ENCODE assay signal across 24 cellular contexts in the genomic region with DNA sequence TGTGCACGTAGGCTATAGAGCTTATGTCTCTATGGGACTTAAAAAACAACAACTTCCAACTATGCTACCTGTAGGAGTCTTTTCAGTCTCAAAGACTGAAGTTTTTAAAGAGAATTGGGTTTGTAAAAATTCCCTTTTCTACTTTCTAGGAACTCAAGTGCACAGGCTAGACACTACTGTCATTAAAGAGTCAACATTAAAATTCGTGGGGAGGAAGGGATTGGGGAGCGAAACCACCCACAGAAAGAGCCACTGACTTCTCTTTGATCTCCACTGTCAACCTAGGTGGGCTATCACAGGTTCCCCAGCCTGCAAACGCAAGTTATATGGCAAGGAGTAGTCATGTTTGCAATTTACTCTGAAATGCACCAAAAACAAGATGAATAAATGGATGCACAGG. TPM values are rescaled to one million over a fixed set of nuclear protein-coding genes. Genes with fewer than 3 reads are reported as not detected.
"Had no signal": no experiment of that assay in that cellular context is flagged by ENCODE, and none has a peak within 500 bp of the region (broad histone marks: within the 10 kb centered on the region; RNA-seq: fewer than 3 reads in every experiment).

No MANE protein-coding gene starts in this region.

- ATAC-seq: K562 had no signal

- H3K4me3 Mint-ChIP-seq: IgD-negative memory B cell had no signal

- H3K36me3 ChIP-seq: SJSA1 had no signal

- H3K9me3 ChIP-seq: SJSA1 had no signal

- H3K27ac ChIP-seq: HL-60, KMS-11, SJSA1, SK-N-MC had no signal

- H3K36me3 Mint-ChIP-seq: IgD-negative memory B cell had no signal

- DNase-seq: Kasumi-1, MM.1S, MV-4-11, NCI-H1048, NCI-H1105, NCI-H1417, NCI-H1436 treated with DMSO at 0.1 percent for 48 hours, NCI-H1694, NCI-H187 treated with DMSO at 0.1 percent for 48 hours, NCI-H2081, NCI-H2107, NCI-H2227 treated with DMSO at 0.1 percent for 48 hours, NCI-H524, NCI-H526 treated with DMSO at 0.1 percent for 48 hours, NCI-H748 treated with DMSO at 0.1 percent for 48 hours, Right ventricle myocardium superior, RPMI8226, SIG-M5 had no signal

- H3K27me3 ChIP-seq: SJSA1 had no signal

- H3K27ac Mint-ChIP-seq: IgD-negative memory B cell had no signal

- H3K4me3 ChIP-seq: K562, SJSA1, SK-N-MC had no signal

RNA-seq across cellular contexts. Expression of a gene that starts 37.7 kb away (rescaled TPM):
- total RNA-seq: Right ventricle myocardium superior had no signal
